In the genomic region with DNA sequence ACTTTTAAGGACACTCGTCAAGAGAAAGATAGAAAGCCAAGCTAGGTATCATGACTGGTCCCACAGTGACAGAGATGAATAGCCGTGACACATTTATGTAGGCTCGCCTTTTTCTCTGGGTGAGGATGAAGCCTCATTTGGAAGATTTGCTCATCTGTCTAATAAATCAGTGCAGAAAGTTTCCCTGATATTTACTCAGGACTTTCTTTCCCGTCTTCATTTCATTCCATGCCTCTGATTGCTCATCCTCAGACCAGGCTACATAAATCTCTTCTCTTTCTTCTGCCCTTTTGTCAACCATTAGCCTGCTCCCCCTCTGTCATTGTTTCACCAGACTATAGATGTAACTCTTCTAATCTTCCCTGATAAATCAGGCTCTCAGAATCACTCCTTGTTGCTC, we compare ENCODE assay signal across 26 cellular contexts.
"Had no signal": no experiment of that assay in that cellular context is flagged by ENCODE, and none has a peak within 500 bp of the region (broad histone marks: within the 10 kb centered on the region; RNA-seq: fewer than 3 reads in every experiment).

No MANE protein-coding gene starts in this region.

- H3K27ac ChIP-seq: neural progenitor cell, ovary, parathyroid adenoma, psoas muscle, right lobe of liver, sigmoid colon, stomach, thoracic aorta, thyroid gland, tibial nerve, upper lobe of left lung had no signal

- H3K36me3 Mint-ChIP-seq: naive thymus-derived CD4-positive, alpha-beta T cell; natural killer cell; neural progenitor cell; stimulated activated effector memory CD8-positive, alpha-beta T cell treated with anti-CD3 and anti-CD28 coated beads, Interleukin-12 subunit alpha, Interleukin-12 subunit beta, amount 100 ng/mL, for 72 hours; stimulated activated naive B cell treated with anti-CD40 and anti-IgM and Interleukin-4, amounts not matched to agents 10 μg/mL and 1 μg/mL and 100 μg/mL, for 72 hours had no signal

- H3K4me1 ChIP-seq: parathyroid adenoma, psoas muscle, right lobe of liver, thyroid gland, tibial nerve, upper lobe of left lung had no signal

- H3K36me3 ChIP-seq: neural progenitor cell, ovary, right lobe of liver, sigmoid colon, stomach, thoracic aorta, thyroid gland, tibial nerve, upper lobe of left lung had no signal

- H3K4me1 Mint-ChIP-seq: naive thymus-derived CD4-positive, alpha-beta T cell; natural killer cell; stimulated activated effector memory CD8-positive, alpha-beta T cell treated with anti-CD3 and anti-CD28 coated beads, Interleukin-12 subunit alpha, Interleukin-12 subunit beta, amount 100 ng/mL, for 72 hours; stimulated activated naive B cell treated with anti-CD40 and anti-IgM and Interleukin-4, amounts not matched to agents 10 μg/mL and 1 μg/mL and 100 μg/mL, for 72 hours had no signal

- H3K27me3 ChIP-seq: neural progenitor cell, ovary, right lobe of liver, sigmoid colon, stomach, thyroid gland, tibial nerve, upper lobe of left lung had no signal

- H3K9me3 ChIP-seq: ovary, psoas muscle, right lobe of liver, sigmoid colon, stomach, thoracic aorta, thyroid gland, tibial nerve, upper lobe of left lung had no signal

- H3K9me3 Mint-ChIP-seq: natural killer cell; neural progenitor cell; stimulated activated naive B cell treated with anti-CD40 and anti-IgM and Interleukin-4, amounts not matched to agents 10 μg/mL and 1 μg/mL and 100 μg/mL, for 72 hours; stimulated activated naive CD8-positive, alpha-beta T cell treated with anti-CD3 and anti-CD28 coated beads, Interleukin-15, Interleukin-2, amounts not matched to agents 100 ng/mL and 50 ng/mL, for 24 hours had no signal

- H3K4me3 ChIP-seq: neural progenitor cell, ovary, psoas muscle, right lobe of liver, sigmoid colon, stomach, thoracic aorta, thyroid gland, tibial nerve, upper lobe of left lung had no signal

- DNase-seq: naive thymus-derived CD4-positive, alpha-beta T cell; natural killer cell; ovary; posterior cingulate gyrus; psoas muscle; right cardiac atrium; right lobe of liver; sigmoid colon; small intestine; stimulated activated CD4-positive, alpha-beta T cell treated with anti-CD3 and anti-CD28 coated beads, Interleukin-15, amount 100 ng/mL, for 24 hours; stimulated activated CD4-positive, alpha-beta T cell treated with anti-CD3 and anti-CD28 coated beads, Interleukin-2, amount 100 ng/mL, for 24 hours; stimulated activated CD4-positive, alpha-beta T cell treated with anti-CD3 and anti-CD28 coated beads, Interleukin-2, amount 100 ng/mL, for 48 hours; stimulated activated CD4-positive, alpha-beta T cell treated with anti-CD3 and anti-CD28 coated beads, Interleukin-4, amount 100 ng/mL, for 24 hours; stimulated activated naive B cell treated with anti-CD40 and anti-IgM and Interleukin-4, amounts not matched to agents 10 μg/mL and 1 μg/mL and 100 μg/mL, for 72 hours; stimulated activated naive CD4-positive, alpha-beta T cell treated with Interleukin-2 at 50 U/mL for 16 hours; stomach; thyroid gland; trophoblast cell; upper lobe of left lung had no signal

- H3K27me3 Mint-ChIP-seq: stimulated activated naive B cell treated with anti-CD40 and anti-IgM and Interleukin-4, amounts not matched to agents 10 μg/mL and 1 μg/mL and 100 μg/mL, for 72 hours; stimulated activated naive CD8-positive, alpha-beta T cell treated with anti-CD3 and anti-CD28 coated beads, Interleukin-15, Interleukin-2, amounts not matched to agents 100 ng/mL and 50 ng/mL, for 24 hours had no signal

- H3K27ac Mint-ChIP-seq: naive thymus-derived CD4-positive, alpha-beta T cell; natural killer cell; neural progenitor cell; progenitor cell of endocrine pancreas; stimulated activated effector memory CD8-positive, alpha-beta T cell treated with anti-CD3 and anti-CD28 coated beads, Interleukin-12 subunit alpha, Interleukin-12 subunit beta, amount 100 ng/mL, for 72 hours; stimulated activated naive B cell treated with anti-CD40 and anti-IgM and Interleukin-4, amounts not matched to agents 10 μg/mL and 1 μg/mL and 100 μg/mL, for 72 hours; stimulated activated naive CD8-positive, alpha-beta T cell treated with anti-CD3 and anti-CD28 coated beads, Interleukin-15, Interleukin-2, amounts not matched to agents 100 ng/mL and 50 ng/mL, for 24 hours had no signal

- H3K4me3 Mint-ChIP-seq: naive thymus-derived CD4-positive, alpha-beta T cell; natural killer cell; neural progenitor cell; stimulated activated effector memory CD8-positive, alpha-beta T cell treated with anti-CD3 and anti-CD28 coated beads, Interleukin-12 subunit alpha, Interleukin-12 subunit beta, amount 100 ng/mL, for 72 hours; stimulated activated naive B cell treated with anti-CD40 and anti-IgM and Interleukin-4, amounts not matched to agents 10 μg/mL and 1 μg/mL and 100 μg/mL, for 72 hours; stimulated activated naive CD8-positive, alpha-beta T cell treated with anti-CD3 and anti-CD28 coated beads, Interleukin-15, Interleukin-2, amounts not matched to agents 100 ng/mL and 50 ng/mL, for 24 hours had no signal
